ENCODE assay signal across 15 cellular contexts in the genomic region with DNA sequence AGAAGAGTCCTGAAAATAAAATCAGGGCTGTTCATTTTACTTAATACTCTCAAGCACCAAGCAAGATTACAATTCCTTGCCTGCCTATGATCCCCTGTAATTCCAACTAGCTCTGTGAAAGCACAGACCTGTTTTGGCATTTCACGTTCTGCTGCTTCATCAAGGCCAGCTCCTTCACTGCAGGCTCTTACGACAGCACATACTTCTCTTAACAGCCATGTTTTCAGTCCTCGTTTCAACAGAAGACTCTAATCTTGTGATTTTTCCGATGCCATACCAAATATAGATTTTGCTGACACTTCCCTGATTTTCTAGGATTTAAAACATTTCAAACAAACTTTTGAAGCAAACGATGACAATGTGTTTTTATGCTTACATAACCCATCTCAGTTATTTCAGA.
DNase-seq lines count a peak whose midpoint lies in the region; ATAC-seq and TF ChIP-seq lines count a peak whose summit lies in the region.
"Had no signal": no experiment of that assay in that cellular context is flagged by ENCODE, and none has a peak within 500 bp of the region (broad histone marks: within the 10 kb centered on the region; RNA-seq: fewer than 3 reads in every experiment).

No MANE protein-coding gene starts in this region.

- H3K27me3 ChIP-seq in body of pancreas, result no peaks in the 10 kb centered on the region
- H3K27me3 ChIP-seq in right cardiac atrium (ENCODE audit: control insufficient read depth, insufficient read depth), result no peaks in the 10 kb centered on the region
- H3K27me3 ChIP-seq in ovary, result no peaks in the 10 kb centered on the region
- H3K27me3 ChIP-seq: right lobe of liver had no signal

- no peak overlapping the region for H3K4me3 ChIP-seq in body of pancreas
- H3K4me3 ChIP-seq in right cardiac atrium (ENCODE audit: low read length), result no peak overlapping the region
- H3K4me3 ChIP-seq in ovary, result no peak overlapping the region
- no peak overlapping the region for H3K4me3 ChIP-seq in mucosa of descending colon
- H3K4me3 ChIP-seq: right lobe of liver had no signal

- TF ChIP-seq POLR2A in body of pancreas (IDR thresholded peaks at IDR 0.05), result no peak
- TF ChIP-seq POLR2A in ovary (IDR thresholded peaks at IDR 0.05), result no peak

- 39 to 59% methylated on average over 5 of the region's 5 CpGs for WGBS in body of pancreas, 2 donors
- WGBS in right cardiac atrium, result 25% methylated on average over 5 of the region's 5 CpGs
- 2 to 16% (median 4%) methylated on average over 5 of the region's 5 CpGs for WGBS in ovary, 3 donors

- H3K36me3 ChIP-seq in body of pancreas (replicated peaks in 1 of 2; ENCODE audit: insufficient read depth in 1 of 2, low read depth in 2 of 2) (no peaks in the 10 kb centered on the region), ovary (no peaks in the 10 kb centered on the region), mucosa of descending colon (ENCODE audit: low read depth) (no peaks in the 10 kb centered on the region)
- H3K36me3 ChIP-seq: right lobe of liver had no signal

- DNase-seq in Ammon's horn (ENCODE audit: low spot score), result peak; percentile 19
- DNase-seq in body of pancreas, result peak in 1 of 4 donors; percentile 16
- DNase-seq in right cardiac atrium, result peak in 1 of 3 donors; percentile 12
- DNase-seq in ovary, result peak in 4 of 5 donors; percentile 25 to 59 (median 48)
- no peak for DNase-seq in mucosa of descending colon
- DNase-seq in kidney tubule cell (ENCODE audit: low spot score), result no peak
- DNase-seq in cerebellar nuclear complex (lab: John Stamatoyannopoulos, UW), result no peak
- DNase-seq: ACHN; activated CD4-positive, alpha-beta T cell treated with anti-CD3 and anti-CD28 coated beads, Interleukin-2, amount 50 U/mL, for 48 hours; activated naive CD4-positive, alpha-beta T cell treated with anti-CD3 and anti-CD28 coated beads for 36 hours; DND-41; NCI-H1417 treated with DMSO at 0.1 percent for 48 hours; NCI-H82; right lobe of liver had no signal

- H3K9me3 ChIP-seq in body of pancreas (no peaks in the 10 kb centered on the region), right cardiac atrium (ENCODE audit: control insufficient read depth, low read length) (no peaks in the 10 kb centered on the region), ovary (no peaks in the 10 kb centered on the region), mucosa of descending colon (no peaks in the 10 kb centered on the region)
- H3K9me3 ChIP-seq: right lobe of liver had no signal

- H3K4me1 ChIP-seq in body of pancreas, result no peaks in the 10 kb centered on the region
- H3K4me1 ChIP-seq in right cardiac atrium (ENCODE audit: control insufficient read depth, insufficient read depth, low read length), result no peaks in the 10 kb centered on the region
- no peaks in the 10 kb centered on the region for H3K4me1 ChIP-seq in ovary (ENCODE audit: insufficient read depth)
- H3K4me1 ChIP-seq in mucosa of descending colon (ENCODE audit: low read depth), result no peaks in the 10 kb centered on the region
- H3K4me1 ChIP-seq: right lobe of liver had no signal

- ATAC-seq in body of pancreas (peak; percentile 42), right cardiac atrium (peak; percentile 68 to 80), mucosa of descending colon (no peak), GM18907 (IDR thresholded peaks at IDR 0.05; ENCODE audit: unreplicated experiment) (no peak)

- intact Hi-C loops in body of pancreas (cut with DNase I) (no loop called here), right cardiac atrium (cut with DNase I) (no loop called here), ovary (cut with DNase I) (loop anchor here in 1 of 4 donors (10.0 kb wide), 1 partner anchor 616 kb away; the partner anchor contains the start of gene CITED2), mucosa of descending colon (cut with DNase I, micrococcal nuclease) (no loop called here)

- TF ChIP-seq CTCF in body of pancreas (IDR thresholded peaks at IDR 0.05), result no peak
- TF ChIP-seq CTCF in ovary (IDR thresholded peaks at IDR 0.05), result no peak
- TF ChIP-seq CTCF in mucosa of descending colon (IDR thresholded peaks at IDR 0.05), result no peak

- no peak overlapping the region for H3K27ac ChIP-seq in body of pancreas
- no peak overlapping the region for H3K27ac ChIP-seq in right cardiac atrium (ENCODE audit: low read length)
- H3K27ac ChIP-seq in ovary, result peak overlapping the region in 1 of 2 donors; percentile 79
- H3K27ac ChIP-seq: right lobe of liver had no signal

- no peak for TF ChIP-seq EP300 in ovary (IDR thresholded peaks at IDR 0.05)

Comparison
In these comparisons a context has a peak if more than half of its experiments do, and no peak if none do; other contexts are left out.
1. DNase-seq: peak in Ammon's horn (single experiment) and ovary (4 of 5); none in mucosa of descending colon (0 of 3), kidney tubule cell (single experiment) and cerebellar nuclear complex (0 of 2).
2. ATAC-seq: peak in body of pancreas (single experiment) and right cardiac atrium (2 of 2); none in mucosa of descending colon (single experiment) and GM18907 (single experiment).